15 cellular contexts compared by ENCODE assay signal in genomic region chr12:131332224-131332623, GRCh38.
DNase-seq lines count a peak whose midpoint lies in the region; ATAC-seq and TF ChIP-seq lines count a peak whose summit lies in the region.
"Had no signal": no experiment of that assay in that cellular context is flagged by ENCODE, and none has a peak within 500 bp of the region (broad histone marks: within the 10 kb centered on the region; RNA-seq: fewer than 3 reads in every experiment).

No MANE protein-coding gene starts in this region.

- H3K4me3 Mint-ChIP-seq in activated CD8-positive, alpha-beta memory T cell treated with anti-CD3 and anti-CD28 coated beads, Interleukin-2, amount 10 ng/mL, durations not matched to agents 7 days and 5 days: no peak overlapping the region
- H3K4me3 Mint-ChIP-seq in central memory CD8-positive, alpha-beta T cell: no peak overlapping the region
- H3K4me3 Mint-ChIP-seq in neural crest cell: no peak overlapping the region

- intact Hi-C loops in body of pancreas (cut with DNase I): no loop called here

- H3K9me3 ChIP-seq in body of pancreas: no peaks in the 10 kb centered on the region
- H3K9me3 ChIP-seq: BLaER1, Caco-2, HAP-1 had no signal

- H3K9me3 Mint-ChIP-seq in activated CD8-positive, alpha-beta memory T cell treated with anti-CD3 and anti-CD28 coated beads, Interleukin-2, amount 10 ng/mL, durations not matched to agents 7 days and 5 days (ENCODE audit: low read depth): no peaks in the 10 kb centered on the region
- no peaks in the 10 kb centered on the region for H3K9me3 Mint-ChIP-seq in central memory CD8-positive, alpha-beta T cell
- peaks cover 4% of the 10 kb centered on the region for H3K9me3 Mint-ChIP-seq in neural crest cell

- POLR2A ChIA-PET in RWPE1 (lab: Yijun Ruan, JAX; ENCODE audit: low non-redundant PET): no interaction called here

- no peak overlapping the region for H3K27ac Mint-ChIP-seq in activated CD8-positive, alpha-beta memory T cell treated with anti-CD3 and anti-CD28 coated beads, Interleukin-2, amount 10 ng/mL, durations not matched to agents 7 days and 5 days
- H3K27ac Mint-ChIP-seq in central memory CD8-positive, alpha-beta T cell (ENCODE audit: low read depth): peak overlapping the region; percentile 6
- H3K27ac Mint-ChIP-seq in neural crest cell (ENCODE audit: unreplicated experiment): peak overlapping the region; percentile 78
- H3K27ac Mint-ChIP-seq: CD8-positive, alpha-beta memory T cell had no signal

- CTCF ChIA-PET in activated CD8-positive, alpha-beta memory T cell treated with anti-CD3 and anti-CD28 coated beads, Interleukin-2, amount 10 ng/mL, durations not matched to agents 7 days and 5 days (lab: Charles Lee): no interaction called here
- CTCF ChIA-PET in RWPE1 (lab: Yijun Ruan, JAX): no interaction called here

- H3K27ac ChIP-seq in body of pancreas (no peak overlapping the region), RWPE1 (no peak overlapping the region)
- H3K27ac ChIP-seq: BLaER1 had no signal

- no peaks in the 10 kb centered on the region for H3K27me3 ChIP-seq in body of pancreas
- H3K27me3 ChIP-seq: BLaER1 had no signal

- WGBS in body of pancreas, 2 donors: 58 to 63% methylated on average over 9 to 12 of the region's 12 CpGs

- H3K36me3 ChIP-seq in body of pancreas (replicated peaks in 1 of 2; ENCODE audit: insufficient read depth in 1 of 2, low read depth in 2 of 2): no peaks in the 10 kb centered on the region
- H3K36me3 ChIP-seq: BLaER1, HAP-1 had no signal

- TF ChIP-seq CTCF in neural crest cell (conservative IDR thresholded peaks at IDR 0.05): no peak
- no peak for TF ChIP-seq CTCF in body of pancreas (IDR thresholded peaks at IDR 0.05)
- TF ChIP-seq CTCF in RWPE1 (conservative IDR thresholded peaks at IDR 0.05; ENCODE audit: low read depth): no peak

- no peak for TF ChIP-seq POLR2A in body of pancreas (IDR thresholded peaks at IDR 0.05)

- H3K36me3 Mint-ChIP-seq in activated CD8-positive, alpha-beta memory T cell treated with anti-CD3 and anti-CD28 coated beads, Interleukin-2, amount 10 ng/mL, durations not matched to agents 7 days and 5 days: no peaks in the 10 kb centered on the region
- no peaks in the 10 kb centered on the region for H3K36me3 Mint-ChIP-seq in central memory CD8-positive, alpha-beta T cell (ENCODE audit: insufficient read depth)
- H3K36me3 Mint-ChIP-seq in neural crest cell (ENCODE audit: low read depth): peaks cover 6% of the 10 kb centered on the region
- H3K36me3 Mint-ChIP-seq: CD8-positive, alpha-beta memory T cell had no signal

- H3K4me1 ChIP-seq in body of pancreas: no peaks in the 10 kb centered on the region
- H3K4me1 ChIP-seq: Caco-2, HAP-1 had no signal

- no peak overlapping the region for H3K4me3 ChIP-seq in body of pancreas
- H3K4me3 ChIP-seq: BLaER1, HAP-1 had no signal

- peak; percentile 20 for DNase-seq in activated CD8-positive, alpha-beta memory T cell treated with anti-CD3 and anti-CD28 coated beads, Interleukin-2, amount 50 U/mL, for 48 hours
- no peak for DNase-seq in activated CD8-positive, alpha-beta memory T cell treated with anti-CD3 and anti-CD28 coated beads, Interleukin-2, amount 10 ng/mL, durations not matched to agents 7 days and 5 days
- DNase-seq in central memory CD8-positive, alpha-beta T cell (ENCODE audit: low spot score in 2 of 2): no peak
- no peak for DNase-seq in neural crest cell (ENCODE audit: low read depth, low spot score)
- DNase-seq in body of pancreas: no peak
- DNase-seq in RWPE1 (ENCODE audit: low spot score): no peak
- DNase-seq: 8988T; AML-193; Caco-2; CD8-positive, alpha-beta memory T cell; DND-41; GDM1 had no signal

- H3K27me3 Mint-ChIP-seq in activated CD8-positive, alpha-beta memory T cell treated with anti-CD3 and anti-CD28 coated beads, Interleukin-2, amount 10 ng/mL, durations not matched to agents 7 days and 5 days: no peaks in the 10 kb centered on the region
- peaks cover 15% of the 10 kb centered on the region for H3K27me3 Mint-ChIP-seq in central memory CD8-positive, alpha-beta T cell
- H3K27me3 Mint-ChIP-seq in neural crest cell (ENCODE audit: low read depth): no peaks in the 10 kb centered on the region

- no peaks in the 10 kb centered on the region for H3K4me1 Mint-ChIP-seq in activated CD8-positive, alpha-beta memory T cell treated with anti-CD3 and anti-CD28 coated beads, Interleukin-2, amount 10 ng/mL, durations not matched to agents 7 days and 5 days
- H3K4me1 Mint-ChIP-seq in central memory CD8-positive, alpha-beta T cell: no peaks in the 10 kb centered on the region
- peaks cover 20% of the 10 kb centered on the region for H3K4me1 Mint-ChIP-seq in neural crest cell
- H3K4me1 Mint-ChIP-seq: CD8-positive, alpha-beta memory T cell had no signal

- no peak for ATAC-seq in activated CD8-positive, alpha-beta memory T cell treated with anti-CD3 and anti-CD28 coated beads, Interleukin-2, amount 10 ng/mL, durations not matched to agents 7 days and 5 days
- ATAC-seq in central memory CD8-positive, alpha-beta T cell (replicated peaks; ENCODE audit: extremely low read depth, poor library complexity, severe bottlenecking): no peak
- no peak for ATAC-seq in body of pancreas
- no peak for ATAC-seq in GM21825 (IDR thresholded peaks at IDR 0.05; ENCODE audit: unreplicated experiment)
